In genomic region chr1:31529999-31530705, GRCh38 we compare ENCODE assay signal across 26 cellular contexts. TPM values are rescaled to one million over a fixed set of nuclear protein-coding genes. Genes with fewer than 3 reads are reported as not detected.
DNase-seq lines count a peak whose midpoint lies in the region; ATAC-seq and TF ChIP-seq lines count a peak whose summit lies in the region.
"Had no signal": no experiment of that assay in that cellular context is flagged by ENCODE, and none has a peak within 500 bp of the region (broad histone marks: within the 10 kb centered on the region; RNA-seq: fewer than 3 reads in every experiment).

No MANE protein-coding gene starts in this region.

- in situ Hi-C loops in GM23248 (cut with MboI): loop anchor here (25.0 kb wide), 1 partner anchor 343 kb away; no protein-coding TSS in a partner anchor
- in situ Hi-C loops in G401 (cut with HindIII; ENCODE audit: low sequenced_read_pairs): no loop called here

- H3K9me2 ChIP-seq in GM23248 (ENCODE audit: insufficient read depth): no peaks in the 10 kb centered on the region

- DNase-seq in AG10803 (ENCODE audit: low read depth): peak; percentile 16
- DNase-seq in GM23248: peak; percentile 39
- peak; percentile 26 for DNase-seq in NCI-H226
- peak; percentile 41 for DNase-seq in iris pigment epithelial cell (ENCODE audit: low read depth)
- no peak for DNase-seq in effector CD8-positive, alpha-beta T cell (lab: John Stamatoyannopoulos, UW)
- DNase-seq in G401 (ENCODE audit: low spot score): no peak
- DNase-seq in GM20000 (ENCODE audit: low spot score): no peak
- DNase-seq: activated CD4-positive, alpha-beta T cell treated with anti-CD3 and anti-CD28 coated beads, Interleukin-2, amount 10 ng/mL, durations not matched to agents 24 days and 14 days; activated naive CD4-positive, alpha-beta T cell treated with Interleukin-2 at 50 U/mL for 16 hours; activated T-cell treated with anti-CD3 and anti-CD28 coated beads, Interleukin-2, amount 50 U/mL, for 4 hours; amygdala; Caco-2; DND-41; glutamatergic neuron; NCI-H1436 treated with DMSO at 0.1 percent for 48 hours; small intestine; T-helper 9 cell; WERI-Rb-1 had no signal

- no peak overlapping the region for H3K4me2 ChIP-seq in GM23248 (ENCODE audit: unreplicated experiment)
- H3K4me2 ChIP-seq: BLaER1 had no signal

- no peak overlapping the region for H2AFZ ChIP-seq in GM23248

- no peaks in the 10 kb centered on the region for H4K20me1 ChIP-seq in GM23248 (ENCODE audit: insufficient read depth)

- 26 to 27% methylated on average over 4 of the region's 4 CpGs for WGBS in GM23248 (ENCODE audit: low coverage in 1 of 2, low lambda C conversion rate in 2 of 2, missing lambda C conversion rate in 2 of 2), 2 experiments

- H3K27me3 ChIP-seq in GM23248 (replicated peaks; ENCODE audit: insufficient read depth): no peaks in the 10 kb centered on the region
- H3K27me3 ChIP-seq: BLaER1, cardiac muscle cell, suprapubic skin had no signal

- no peaks in the 10 kb centered on the region for H3K36me3 ChIP-seq in GM23248 (ENCODE audit: low read depth)
- H3K36me3 ChIP-seq: BLaER1, cardiac muscle cell, neutrophil, suprapubic skin, WERI-Rb-1 had no signal

- no peaks in the 10 kb centered on the region for H3K9me3 ChIP-seq in GM23248 (ENCODE audit: low read depth)
- H3K9me3 ChIP-seq: BLaER1, Caco-2, neutrophil, suprapubic skin had no signal

- H3K79me2 ChIP-seq in GM23248 (ENCODE audit: insufficient read depth): no peaks in the 10 kb centered on the region

- no peak overlapping the region for H3K27ac ChIP-seq in GM23248
- H3K27ac ChIP-seq: BLaER1, cardiac muscle cell, neutrophil, suprapubic skin, WERI-Rb-1 had no signal

- peaks cover 26% of the 10 kb centered on the region; the same call in 1 of the 2 replicates for H3F3A ChIP-seq in GM23248 (ENCODE audit: insufficient read depth)

- no peak for ATAC-seq in GM19397 (IDR thresholded peaks at IDR 0.05; ENCODE audit: unreplicated experiment)
- ATAC-seq: activated T-cell treated with anti-CD3 and anti-CD28 coated beads, Interleukin-2, amount 50 U/mL, for 4 hours; stimulated activated effector memory CD8-positive, alpha-beta T cell treated with anti-CD3 and anti-CD28 coated beads, Interleukin-12 subunit alpha, Interleukin-12 subunit beta, amount 100 ng/mL, for 72 hours had no signal

- H3K9ac ChIP-seq in GM23248: no peak overlapping the region
- H3K9ac ChIP-seq: BLaER1 had no signal

- H3K4me1 ChIP-seq in GM23248 (ENCODE audit: insufficient read depth): peaks cover 24% of the 10 kb centered on the region
- H3K4me1 ChIP-seq: Caco-2 had no signal

- H3K4me3 ChIP-seq in AG10803 (ENCODE audit: low read length) (no peak overlapping the region), GM23248 (no peak overlapping the region)
- H3K4me3 ChIP-seq: BLaER1, cardiac muscle cell, suprapubic skin had no signal

- TF ChIP-seq CTCF in AG10803 (conservative IDR thresholded peaks at IDR 0.05; ENCODE audit: low read length) (no peak), GM20000 (IDR thresholded peaks at IDR 0.05; ENCODE audit: extremely low read depth, missing control alignments) (no peak)

RNA-seq across cellular contexts. Expression of gene TINAGL1, which starts 46.2 kb away (rescaled TPM):
- total RNA-seq in GM23248 (2014; rRNA removed; shearing (Covaris generic)): 3.5 and 4.7 TPM in 2 replicates
- polyA plus RNA-seq in GM23248 (2016; fragmentation: Nextera tagmentation; extraction: Ambion mirVana): 1.1 and 1.4 TPM in 2 replicates
- total RNA-seq in G401 (2014; rRNA removed; shearing (Covaris generic)): 61.7 and 64.3 TPM in 2 replicates
- total RNA-seq: A673; activated CD4-positive, alpha-beta T cell treated with anti-CD3 and anti-CD28 coated beads, Interleukin-2, amount 10 ng/mL, durations not matched to agents 24 days and 14 days had no signal
- polyA plus RNA-seq: IgD-negative memory B cell had no signal

Comparison
In these comparisons a context has a peak if more than half of its experiments do, and no peak if none do; other contexts are left out.
1. DNase-seq: peak in AG10803 (single experiment), GM23248 (single experiment), NCI-H226 (single experiment) and iris pigment epithelial cell (single experiment); none in effector CD8-positive, alpha-beta T cell (single experiment), G401 (single experiment) and GM20000 (single experiment).
2. RNA of gene TINAGL1, which starts 46.2 kb away (total RNA-seq): 61.7 to 64.3 TPM in G401; 3.5 to 4.7 TPM in GM23248; every median in the first group is over 10 times any median in the second.